11 cellular contexts compared by ENCODE assay signal in the genomic region with DNA sequence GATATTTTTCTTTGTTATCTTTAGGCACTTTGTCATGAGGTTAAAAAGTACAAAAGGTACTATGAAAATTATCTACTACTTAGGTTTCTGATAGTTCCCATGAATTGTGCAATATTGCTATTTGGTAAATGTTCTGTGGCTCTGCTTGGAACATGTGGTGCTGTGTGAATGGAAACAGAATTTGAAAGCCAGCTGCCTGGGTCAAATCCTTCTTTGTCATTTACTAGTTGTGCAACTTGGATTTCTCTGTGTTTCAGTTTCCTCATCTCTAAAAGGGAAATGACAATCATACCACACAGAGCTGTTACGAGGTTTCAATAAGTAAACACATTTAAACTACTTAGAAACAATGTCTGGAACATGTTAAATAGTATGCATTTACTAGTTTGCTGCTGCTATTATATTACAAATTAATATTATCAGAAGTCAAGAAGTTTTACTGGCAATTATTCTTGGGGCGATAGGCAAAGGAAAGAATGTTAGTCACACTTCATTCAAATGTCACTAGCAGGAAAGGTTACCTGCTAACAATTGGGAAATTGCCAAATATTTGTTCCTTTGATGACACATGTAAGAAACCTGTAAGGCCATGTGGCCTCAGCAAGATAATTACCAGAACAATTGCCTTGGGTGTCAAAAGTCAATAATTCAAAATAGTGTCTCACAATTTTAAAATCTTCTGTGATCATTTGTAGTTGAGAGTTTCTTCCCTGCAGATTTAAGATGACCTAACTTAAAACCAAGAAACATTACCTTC.
DNase-seq lines count a peak whose midpoint lies in the region; ATAC-seq and TF ChIP-seq lines count a peak whose summit lies in the region.
"Had no signal": no experiment of that assay in that cellular context is flagged by ENCODE, and none has a peak within 500 bp of the region (broad histone marks: within the 10 kb centered on the region; RNA-seq: fewer than 3 reads in every experiment).

No MANE protein-coding gene starts in this region.

- peaks cover 0 to 19% (median 7%) of the 10 kb centered on the region in 11 donors for H3K9me3 ChIP-seq in heart right ventricle
- no peaks in the 10 kb centered on the region for H3K9me3 ChIP-seq in BE2C

- intact Hi-C loops in heart right ventricle (cut with DNase I): no loop called here

- peak overlapping the region in 3 of 10 donors; percentile 28 to 82 (median 45) for H3K27ac ChIP-seq in heart right ventricle

- peak; percentile 2 for DNase-seq in NCI-H2196 treated with DMSO at 0.1 percent for 48 hours (lab: John Stamatoyannopoulos, UW; ENCODE audit: unreplicated experiment)
- DNase-seq in NCI-H2196 (lab: John Stamatoyannopoulos, UW; ENCODE audit: unreplicated experiment): no peak
- peak; percentile 16 for DNase-seq in SW480 (ENCODE audit: low spot score)
- DNase-seq in heart right ventricle: no peak
- DNase-seq in type B pancreatic cell (ENCODE audit: extremely low spot score, unreplicated experiment): no peak
- no peak for DNase-seq in activated CD4-positive, alpha-beta T cell treated with anti-CD3 and anti-CD28 coated beads, Interleukin-2, amount 50 U/mL, for 48 hours
- DNase-seq in BE2C: no peak
- no peak for DNase-seq in NCI-H524 (lab: John Stamatoyannopoulos, UW)
- DNase-seq: nucleus accumbens; stimulated activated naive B cell treated with anti-CD40 and anti-IgM and Interleukin-4, amounts not matched to agents 10 μg/mL and 1 μg/mL and 100 μg/mL, for 72 hours had no signal

- H3K4me3 Mint-ChIP-seq in type B pancreatic cell: no peak overlapping the region
- H3K4me3 Mint-ChIP-seq: B cell; stimulated activated naive B cell treated with anti-CD40 and anti-IgM and Interleukin-4, amounts not matched to agents 10 μg/mL and 1 μg/mL and 100 μg/mL, for 72 hours had no signal

- H3K27me3 Mint-ChIP-seq in type B pancreatic cell: peaks cover 6% of the 10 kb centered on the region
- H3K27me3 Mint-ChIP-seq: B cell; stimulated activated naive B cell treated with anti-CD40 and anti-IgM and Interleukin-4, amounts not matched to agents 10 μg/mL and 1 μg/mL and 100 μg/mL, for 72 hours had no signal

- peak in 5 of 8 donors; percentile 17 to 90 (median 81) for ATAC-seq in heart right ventricle
- ATAC-seq: stimulated activated naive B cell treated with anti-CD40 and anti-IgM and Interleukin-4, amounts not matched to agents 10 μg/mL and 1 μg/mL and 100 μg/mL, for 72 hours had no signal

- H3K27me3 ChIP-seq in heart right ventricle: no peaks in the 10 kb centered on the region
- peaks cover 13% of the 10 kb centered on the region for H3K27me3 ChIP-seq in BE2C

- H3K9me3 Mint-ChIP-seq in type B pancreatic cell: peaks cover 3% of the 10 kb centered on the region

- H3K4me3 ChIP-seq in heart right ventricle (no peak overlapping the region), BE2C (ENCODE audit: low read depth, low read length) (no peak overlapping the region)

- H3K4me1 Mint-ChIP-seq in type B pancreatic cell (ENCODE audit: unreplicated experiment): no peaks in the 10 kb centered on the region
- H3K4me1 Mint-ChIP-seq: B cell; stimulated activated naive B cell treated with anti-CD40 and anti-IgM and Interleukin-4, amounts not matched to agents 10 μg/mL and 1 μg/mL and 100 μg/mL, for 72 hours had no signal

- H3K4me1 ChIP-seq in heart right ventricle: peaks cover 0 to 22% (median 0%) of the 10 kb centered on the region in 9 donors
- H3K4me1 ChIP-seq in BE2C: no peaks in the 10 kb centered on the region; the same call in 1 of the 2 replicates

- H3K36me3 ChIP-seq in heart right ventricle (peaks cover 0 to 23% (median 0%) of the 10 kb centered on the region in 9 donors), BE2C (no peaks in the 10 kb centered on the region)

- WGBS in heart right ventricle, 2 donors: 54 to 71% methylated on average over 2 of the region's 2 CpGs

- no peaks in the 10 kb centered on the region for H3K36me3 Mint-ChIP-seq in type B pancreatic cell

- H3K27ac Mint-ChIP-seq in type B pancreatic cell: peak overlapping the region; percentile 2
- H3K27ac Mint-ChIP-seq: B cell; stimulated activated naive B cell treated with anti-CD40 and anti-IgM and Interleukin-4, amounts not matched to agents 10 μg/mL and 1 μg/mL and 100 μg/mL, for 72 hours had no signal

- TF ChIP-seq CTCF in heart right ventricle (IDR thresholded peaks at IDR 0.05) (no peak), type B pancreatic cell (conservative IDR thresholded peaks at IDR 0.05) (no peak), BE2C (IDR thresholded peaks at IDR 0.05; ENCODE audit: low read depth, low read length) (no peak)

Comparison
In these comparisons a context has a peak if more than half of its experiments do, and no peak if none do; other contexts are left out.
1. DNase-seq: peak in NCI-H2196 treated with DMSO at 0.1 percent for 48 hours (single experiment) and SW480 (single experiment); none in NCI-H2196 (single experiment), heart right ventricle (0 of 2), type B pancreatic cell (single experiment), activated CD4-positive, alpha-beta T cell treated with anti-CD3 and anti-CD28 coated beads, Interleukin-2, amount 50 U/mL, for 48 hours (0 of 2), BE2C (single experiment) and NCI-H524 (0 of 2).